In the genomic region with DNA sequence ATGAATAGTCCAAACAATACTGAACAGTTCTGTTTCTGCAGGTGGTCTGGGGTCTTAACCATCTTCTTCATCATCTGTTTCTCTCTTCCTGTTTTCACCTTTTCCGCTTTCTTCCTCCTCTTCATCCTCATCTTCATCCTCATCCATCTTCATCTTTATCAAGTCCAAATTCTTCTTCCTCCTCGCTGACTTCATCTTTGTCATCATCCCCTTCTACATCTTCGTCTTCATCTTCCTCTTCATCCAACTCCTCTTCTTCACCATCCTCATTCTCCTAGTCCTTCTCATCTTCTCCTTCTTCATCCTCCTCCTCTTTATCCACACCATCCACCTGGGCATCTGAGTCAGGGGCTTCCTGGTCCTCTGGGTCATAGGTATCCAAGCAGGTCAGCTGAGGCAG, we compare ENCODE assay signal across 2 cellular contexts.
TF ChIP-seq lines count a peak whose summit lies in the region.

No MANE protein-coding gene starts in this region.

TF ChIP-seq in IMR-90, 13 proteins besides CTCF, POLR2A, EP300 and RAD21:
- no peak for TF ChIP-seq CEBPB (IDR thresholded peaks at IDR 0.05; ENCODE audit: low read depth, low read length)

TF ChIP-seq in K562, 482 proteins besides CTCF, POLR2A, EP300 and RAD21:
- TF ChIP-seq HDAC1 (IDR thresholded peaks at IDR 0.05) (peak in 1 of 2 experiments; percentile 31; a peak in 1 of 4 replicates), ZNF3 (CRISPR knock-in tag; IDR thresholded peaks at IDR 0.05) (no peak), TOE1 (IDR thresholded peaks at IDR 0.05; ENCODE audit: borderline replicate concordance) (no peak), TOE1 (CRISPR knock-in tag; IDR thresholded peaks at IDR 0.05; ENCODE audit: borderline replicate concordance, low read depth) (no peak), ARHGAP35 (IDR thresholded peaks at IDR 0.05; ENCODE audit: partially characterized antibody) (peak; percentile 21)
